11 cellular contexts compared by ENCODE assay signal in genomic region chr22:36397081-36397766, GRCh38. TPM values are rescaled to one million over a fixed set of nuclear protein-coding genes. Genes with fewer than 3 reads are reported as not detected.
DNase-seq lines count a peak whose midpoint lies in the region; ATAC-seq, FAIRE-seq and TF ChIP-seq lines count a peak whose summit lies in the region.
"Had no signal": no experiment of that assay in that cellular context is flagged by ENCODE, and none has a peak within 500 bp of the region (broad histone marks: within the 10 kb centered on the region; RNA-seq: fewer than 3 reads in every experiment).

No MANE protein-coding gene starts in this region.

- H3K9ac ChIP-seq in HCT116 (ENCODE audit: low read length) (no peak overlapping the region), mesenchymal stem cell (ENCODE audit: low read length) (no peak overlapping the region)

- DNase-seq in AG08396 (ENCODE audit: low spot score): peak; percentile 57
- no peak for DNase-seq in HCT116 (ENCODE audit: low read depth, low spot score)
- peak; percentile 67 to 87 for DNase-seq in cardiac fibroblast (ENCODE audit: low read depth in 2 of 2)
- DNase-seq in mesenchymal stem cell: peak; percentile 86
- no peak for DNase-seq in small intestine
- no peak for DNase-seq in SHP77 (lab: John Stamatoyannopoulos, UW)
- DNase-seq: activated CD4-positive, alpha-beta T cell treated with anti-CD3 and anti-CD28 coated beads, Interleukin-2, amount 50 U/mL, for 1 hour; KBM-7; NCI-H446 had no signal

- intact Hi-C loops in HCT116 (cut with micrococcal nuclease): no loop called here

- ATAC-seq in HCT116 (peak; percentile 41), GM18873 (IDR thresholded peaks at IDR 0.05; ENCODE audit: low FRiP score, unreplicated experiment) (no peak), HG03565 (IDR thresholded peaks at IDR 0.05; ENCODE audit: unreplicated experiment) (no peak)

- peak overlapping the region; percentile 74 for H2AK5ac ChIP-seq in mesenchymal stem cell (ENCODE audit: low read length, severe bottlenecking)

- H4K91ac ChIP-seq in mesenchymal stem cell (ENCODE audit: low read length): no peak overlapping the region

- TF ChIP-seq CTCF in HCT116 (IDR thresholded peaks at IDR 0.05 in 2 of 3, conservative IDR thresholded peaks at IDR 0.05 in 1 of 3; ENCODE audit: borderline replicate concordance in 1 of 3, insufficient read depth in 1 of 3, low read depth in 2 of 3, low read length in 2 of 3): no peak
- TF ChIP-seq CTCF in cardiac fibroblast (IDR thresholded peaks at IDR 0.05; ENCODE audit: low read depth, low read length): no peak

- H3K23ac ChIP-seq in mesenchymal stem cell (ENCODE audit: low read length in 2 of 2): no peak overlapping the region

- H4K20me1 ChIP-seq in HCT116 (ENCODE audit: insufficient read depth): no peaks in the 10 kb centered on the region

- CTCF ChIA-PET in HCT116 (lab: Charles Lee): no interaction called here

- peaks cover 23 to 48% of the 10 kb centered on the region in 2 experiments for H3K4me1 ChIP-seq in HCT116 (ENCODE audit: control insufficient read depth in 1 of 2, insufficient read depth in 2 of 2, low read length in 2 of 2)
- H3K4me1 ChIP-seq in mesenchymal stem cell (ENCODE audit: control insufficient read depth, insufficient read depth, low read depth, low read length): peaks cover 22% of the 10 kb centered on the region
- H3K4me1 ChIP-seq in small intestine (ENCODE audit: control insufficient read depth in 2 of 2, insufficient read depth in 1 of 2, low read depth in 1 of 2, low read length in 1 of 2): peaks cover 0 to 3% of the 10 kb centered on the region in 2 donors

- no peaks in the 10 kb centered on the region for H3K79me2 ChIP-seq in HCT116 (ENCODE audit: insufficient read depth, low read length)

- RAD21 ChIA-PET in HCT116 (lab: Charles Lee; ENCODE audit: low non-redundant PET in 1 of 2, low total read pairs in 2 of 2, uncharacterized antibody in 2 of 2, unreplicated experiment in 2 of 2): interaction anchor here in 1 of 2 experiments (0.6 kb wide), 1 partner anchor 28 kb away, joined by 3 read pairs; no protein-coding TSS in a partner anchor

- H2BK15ac ChIP-seq in mesenchymal stem cell (ENCODE audit: low read depth, poor library complexity, severe bottlenecking): no peak overlapping the region

- H2BK5ac ChIP-seq in mesenchymal stem cell (ENCODE audit: low read depth, low read length, poor library complexity, severe bottlenecking): peak overlapping the region; percentile 8

- no peak overlapping the region for H4K8ac ChIP-seq in mesenchymal stem cell (ENCODE audit: low read length)

- H3K14ac ChIP-seq in mesenchymal stem cell (ENCODE audit: low read length in 2 of 2): peak overlapping the region in 1 of 2 experiments; percentile 35

- H3K4me2 ChIP-seq in HCT116 (ENCODE audit: low read length): peak overlapping the region; percentile 20; the same call in 1 of the 2 replicates
- no peak overlapping the region for H3K4me2 ChIP-seq in mesenchymal stem cell (ENCODE audit: low read length, poor library complexity, severe bottlenecking)

- peak overlapping the region in 1 of 2 experiments; percentile 65 for H2BK12ac ChIP-seq in mesenchymal stem cell (ENCODE audit: low read length in 2 of 2)

- no peak overlapping the region for H3K27ac ChIP-seq in HCT116 (ENCODE audit: low read depth, low read length)
- H3K27ac ChIP-seq in mesenchymal stem cell (ENCODE audit: low read length, poor library complexity, severe bottlenecking): peak overlapping the region; percentile 88
- H3K27ac ChIP-seq in small intestine (ENCODE audit: low read depth in 1 of 2, low read length in 1 of 2): no peak overlapping the region

- H3K27me3 ChIP-seq in HCT116 (ENCODE audit: insufficient read depth, low read length) (no peaks in the 10 kb centered on the region), mesenchymal stem cell (ENCODE audit: control insufficient read depth in 1 of 2, insufficient read depth in 1 of 2, low read length in 2 of 2) (no peaks in the 10 kb centered on the region), small intestine (ENCODE audit: control insufficient read depth in 2 of 2, insufficient read depth in 2 of 2, low read length in 2 of 2) (no peaks in the 10 kb centered on the region)

- H3K4me3 ChIP-seq in HCT116 (replicated peaks in 1 of 2; ENCODE audit: low read depth in 1 of 2, low read length in 2 of 2) (no peak overlapping the region), cardiac fibroblast (replicated peaks in 1 of 2; ENCODE audit: low read depth in 2 of 2, low read length in 2 of 2) (no peak overlapping the region), mesenchymal stem cell (ENCODE audit: insufficient read depth in 1 of 2, low read depth in 1 of 2, low read length in 2 of 2) (no peak overlapping the region), small intestine (ENCODE audit: low read depth in 1 of 2, low read length in 2 of 2) (no peak overlapping the region)

- H2AFZ ChIP-seq in HCT116 (ENCODE audit: low read depth, low read length, poor library complexity, severe bottlenecking) (no peak overlapping the region), mesenchymal stem cell (ENCODE audit: low read depth, low read length) (no peak overlapping the region)

- H3K18ac ChIP-seq in mesenchymal stem cell (ENCODE audit: low read depth in 1 of 2, low read length in 2 of 2): peak overlapping the region; percentile 30 to 54

- no peak for TF ChIP-seq POLR2A in HCT116 (IDR thresholded peaks at IDR 0.05; ENCODE audit: borderline replicate concordance, extremely low read depth, insufficient read depth, insufficient read length)

- H3K4ac ChIP-seq in mesenchymal stem cell (ENCODE audit: low read depth in 1 of 2, low read length in 2 of 2): no peak overlapping the region

- no peak overlapping the region for H2BK120ac ChIP-seq in mesenchymal stem cell (ENCODE audit: low read depth, low read length)

- POLR2A ChIA-PET in HCT116 (lab: Charles Lee): interaction anchor here (1.0 to 4.2 kb wide), 3 partner anchors 9 to 13 kb away, joined by 3 to 17 read pairs (median 3); partner anchors contain the start of gene MYH9

- H3K9me2 ChIP-seq in HCT116 (ENCODE audit: insufficient read depth): no peaks in the 10 kb centered on the region

- WGBS in mesenchymal stem cell: 61% methylated on average over 7 of the region's 8 CpGs
- 82 to 91% (median 88%) methylated on average over 8 of the region's 8 CpGs for WGBS in small intestine, 3 donors

- H3K79me1 ChIP-seq in mesenchymal stem cell (replicated peaks; ENCODE audit: low read length, poor library complexity, severe bottlenecking): peaks cover 6% of the 10 kb centered on the region

- TF ChIP-seq RAD21 in HCT116 (IDR thresholded peaks at IDR 0.05; ENCODE audit: low read depth): no peak

- H3K9me3 ChIP-seq in HCT116 (ENCODE audit: control insufficient read depth in 1 of 2, insufficient read depth in 1 of 2, low read depth in 1 of 2, low read length in 2 of 2): no peaks in the 10 kb centered on the region
- no peaks in the 10 kb centered on the region for H3K9me3 ChIP-seq in mesenchymal stem cell (ENCODE audit: control insufficient read depth, low read length)
- H3K9me3 ChIP-seq in small intestine (ENCODE audit: control insufficient read depth, low read depth): no peaks in the 10 kb centered on the region

- BruUV-seq in HCT116 (replicated peaks; lab: Mats Ljungman, UMichigan): no TSS peak

- H3K36me3 ChIP-seq in HCT116 (ENCODE audit: control insufficient read depth in 1 of 2, insufficient read depth in 2 of 2, low read length in 2 of 2) (no peaks in the 10 kb centered on the region), mesenchymal stem cell (ENCODE audit: control insufficient read depth in 1 of 2, insufficient read depth in 2 of 2, low read depth in 1 of 2, low read length in 2 of 2) (no peaks in the 10 kb centered on the region), small intestine (ENCODE audit: control insufficient read depth in 2 of 2, insufficient read depth in 2 of 2, low read length in 2 of 2) (no peaks in the 10 kb centered on the region)

- no peak for FAIRE-seq in small intestine (lab: Jason Lieb, UNC)

TF ChIP-seq in HCT116, 20 proteins besides CTCF, POLR2A, EP300 and RAD21:
- TF ChIP-seq ZFX (IDR thresholded peaks at IDR 0.05) (no peak), POLR2AphosphoS5 (IDR thresholded peaks at IDR 0.05; ENCODE audit: low read depth, low read length) (no peak), ATF3 (IDR thresholded peaks at IDR 0.05) (no peak), ZNF274 (IDR thresholded peaks at IDR 0.05; ENCODE audit: low read depth, low read length) (no peak), TCF7L2 (IDR thresholded peaks at IDR 0.05; ENCODE audit: borderline replicate concordance, extremely low read depth, insufficient read depth, insufficient read length) (no peak), EZH2 (IDR thresholded peaks at IDR 0.05) (no peak), FOSL1 (IDR thresholded peaks at IDR 0.05; ENCODE audit: low read depth) (no peak)

RNA-seq across cellular contexts. Expression of gene MYH9, which starts 9.5 kb away (rescaled TPM):
- 258 TPM for total RNA-seq in HCT116 (2021; ENCODE audit: unreplicated experiment)
- 205 and 249 TPM in 2 replicates for polyA plus RNA-seq in HCT116 (2012)
- polyA plus RNA-seq in mesenchymal stem cell (2013, experiment 1 of 2): 369 TPM
- polyA plus RNA-seq in mesenchymal stem cell (2013, experiment 2 of 2): 336 TPM
- polyA plus RNA-seq in small intestine: 100 to 1,000 TPM in 2 of 3 donors, 10 to 100 TPM in 1; 95.4 to 156 (median 130) TPM

Comparison
In these comparisons a context has a peak if more than half of its experiments do, and no peak if none do; other contexts are left out.
1. DNase-seq: peak in AG08396 (single experiment), cardiac fibroblast (2 of 2) and mesenchymal stem cell (single experiment); none in HCT116 (single experiment), small intestine (single experiment) and SHP77 (0 of 2).